Comparison of ENCODE assay signal across 17 cellular contexts in genomic region chr21:29366532-29366931, GRCh38.
DNase-seq lines count a peak whose midpoint lies in the region; ATAC-seq, FAIRE-seq and TF ChIP-seq lines count a peak whose summit lies in the region.
"Had no signal": no experiment of that assay in that cellular context is flagged by ENCODE, and none has a peak within 500 bp of the region (broad histone marks: within the 10 kb centered on the region; RNA-seq: fewer than 3 reads in every experiment).

No MANE protein-coding gene starts in this region.

- H3K27me3 ChIP-seq in K562 (ENCODE audit: control insufficient read depth in 2 of 2, insufficient read depth in 2 of 2, low read length in 2 of 2) (no peaks in the 10 kb centered on the region), vagina (no peaks in the 10 kb centered on the region)

- no peak overlapping the region for H3K4me2 ChIP-seq in K562 (ENCODE audit: insufficient read depth, low read length)

- H3K27ac Mint-ChIP-seq in nephron progenitor cell = peak overlapping the region; percentile 36
- H3K27ac Mint-ChIP-seq: CD4-positive, alpha-beta memory T cell had no signal

- peaks cover 37% of the 10 kb centered on the region for H3K36me3 Mint-ChIP-seq in nephron progenitor cell (ENCODE audit: low read depth)

- no peak overlapping the region for H3K4me3 Mint-ChIP-seq in nephron progenitor cell
- H3K4me3 Mint-ChIP-seq: CD4-positive, alpha-beta memory T cell had no signal

- H3K27me3 Mint-ChIP-seq in nephron progenitor cell (ENCODE audit: low read depth, poor library complexity) = no peaks in the 10 kb centered on the region
- H3K27me3 Mint-ChIP-seq: CD4-positive, alpha-beta memory T cell had no signal

- in situ Hi-C loops in K562 (cut with MboI) = no loop called here

- peaks cover 6% of the 10 kb centered on the region for H3K4me1 Mint-ChIP-seq in nephron progenitor cell

- no peak for ATAC-seq in K562
- ATAC-seq in HG03045 (IDR thresholded peaks at IDR 0.05; ENCODE audit: unreplicated experiment) = no peak

- TF ChIP-seq POLR2A in K562 (conservative IDR thresholded peaks at IDR 0.05) = no peak
- TF ChIP-seq POLR2A in vagina (IDR thresholded peaks at IDR 0.05) = no peak

- H3K27ac ChIP-seq in HEK293 (ENCODE audit: extremely low read depth, low read depth, low read length) = no peak overlapping the region
- H3K27ac ChIP-seq in K562 (ENCODE audit: extremely low read depth, low read depth, low read length) = no peak overlapping the region
- no peak overlapping the region for H3K27ac ChIP-seq in vagina

- POLR2A ChIA-PET in HEK293 (lab: Yijun Ruan, JAX) = no interaction called here
- POLR2A ChIA-PET in K562 (lab: Yijun Ruan, JAX) = interaction anchor here (0.7 kb wide), 1 partner anchor 348 kb away, joined by 3 read pairs; the partner anchor contains the start of gene RWDD2B

- no peaks in the 10 kb centered on the region for H3K9me3 Mint-ChIP-seq in nephron progenitor cell
- H3K9me3 Mint-ChIP-seq: CD4-positive, alpha-beta memory T cell had no signal

- intact Hi-C loops in K562 (cut with micrococcal nuclease) (no loop called here), vagina (cut with DNase I) (no loop called here)

- H3K4me1 ChIP-seq in HEK293 (ENCODE audit: control insufficient read depth, insufficient read depth, low read length) = no peaks in the 10 kb centered on the region
- H3K4me1 ChIP-seq in K562 (replicated peaks in 1 of 2; ENCODE audit: control insufficient read depth in 2 of 2, insufficient read depth in 2 of 2, low read length in 2 of 2) = peaks cover 0 to 3% of the 10 kb centered on the region in 2 experiments; a peak in 2 of 5 replicates
- H3K4me1 ChIP-seq in vagina = no peaks in the 10 kb centered on the region
- H3K4me1 ChIP-seq: HAP-1 had no signal

- CTCF ChIA-PET in HEK293 (lab: Yijun Ruan, JAX) (interaction anchor here (0.6 to 1.5 kb wide), 3 partner anchors 9 to 276 kb away, joined by 3 to 10 read pairs (median 4); no protein-coding TSS in a partner anchor), K562 (lab: Yijun Ruan, JAX; ENCODE audit: low intra/inter-chr PET ratio) (no interaction called here)

- H4K20me1 ChIP-seq in K562 (replicated peaks; ENCODE audit: control insufficient read depth, insufficient read depth, low read length) = no peaks in the 10 kb centered on the region

- H3K9ac ChIP-seq in K562 (ENCODE audit: insufficient read depth in 1 of 2, low read depth in 2 of 2, low read length in 2 of 2) = no peak overlapping the region

- BruUV-seq in K562 (replicated peaks; lab: Mats Ljungman, UMichigan) = no TSS peak

- no peak for DNase-seq in K562 (ENCODE audit: extremely low read depth in 1 of 4, low spot score in 3 of 4)
- no peak for DNase-seq in nephron progenitor cell
- no peak for DNase-seq in SW480 (ENCODE audit: low spot score)
- DNase-seq in vagina (ENCODE audit: extremely low spot score in 2 of 2) = no peak
- DNase-seq: Calu3; CD4-positive, alpha-beta memory T cell; COR-L47; DMS53; DMS79 treated with DMSO at 0.1 percent for 48 hours; GF-D8; GOT3 had no signal

- H3K79me2 ChIP-seq in K562 (ENCODE audit: control insufficient read depth, insufficient read depth, low read length) = no peaks in the 10 kb centered on the region

- peak; percentile 15 for FAIRE-seq in K562 (lab: Jason Lieb, UNC)
- FAIRE-seq: GM12891, GM18507, H54 had no signal

- H3K4me3 ChIP-seq in HEK293 (ENCODE audit: low read depth, low read length) = no peak overlapping the region
- H3K4me3 ChIP-seq in K562 = no peak overlapping the region
- no peak overlapping the region for H3K4me3 ChIP-seq in vagina
- H3K4me3 ChIP-seq: HAP-1 had no signal

- H3K9me3 ChIP-seq in HEK293 (ENCODE audit: control insufficient read depth, insufficient read depth, low read depth, low read length) (no peaks in the 10 kb centered on the region), K562 (replicated peaks; ENCODE audit: control insufficient read depth, insufficient read depth, low read depth, low read length) (no peaks in the 10 kb centered on the region), vagina (no peaks in the 10 kb centered on the region)
- H3K9me3 ChIP-seq: HAP-1 had no signal

- H2AFZ ChIP-seq in K562 (ENCODE audit: low read depth, low read length) = no peak overlapping the region

- WGBS in K562 (ENCODE audit: insufficient coverage, low coverage, missing lambda C conversion rate) = 93% methylated on average over 3 of the region's 3 CpGs

- H3K9me1 ChIP-seq in K562 (ENCODE audit: control insufficient read depth, insufficient read depth, low read length) = no peaks in the 10 kb centered on the region

- TF ChIP-seq CTCF in HEK293 (tag by site-specific recombination; IDR thresholded peaks at IDR 0.05) (no peak), K562 (IDR thresholded peaks at IDR 0.05 in 2 of 3, conservative IDR thresholded peaks at IDR 0.05 in 1 of 3; ENCODE audit: insufficient read depth in 2 of 3, low read depth in 1 of 3, low read length in 3 of 3) (no peak), nephron progenitor cell (IDR thresholded peaks at IDR 0.05) (no peak), vagina (IDR thresholded peaks at IDR 0.05) (no peak)

- no peak for TF ChIP-seq RAD21 in K562 (CRISPR knock-in tag; conservative IDR thresholded peaks at IDR 0.05 in 1 of 2, IDR thresholded peaks at IDR 0.05 in 1 of 2)

- H3K36me3 ChIP-seq in HEK293 (ENCODE audit: control insufficient read depth in 2 of 2, insufficient read depth in 1 of 2, low read length in 2 of 2) (peaks cover 0 to 28% of the 10 kb centered on the region in 2 experiments; a peak in 1 of 3 replicates), K562 (ENCODE audit: control insufficient read depth, insufficient read depth, low read length) (peaks cover 25% of the 10 kb centered on the region), vagina (no peaks in the 10 kb centered on the region)
- H3K36me3 ChIP-seq: HAP-1 had no signal

- TF ChIP-seq EP300 in K562 (IDR thresholded peaks at IDR 0.05; ENCODE audit: low read length) = no peak

TF ChIP-seq in HEK293, 187 proteins besides CTCF, POLR2A, EP300 and RAD21:
- TF ChIP-seq RBAK (tag by site-specific recombination; IDR thresholded peaks at IDR 0.05) (peak; percentile 68; the same call in 1 of the 2 replicates), ZNF664 (tag by site-specific recombination; IDR thresholded peaks at IDR 0.05) (no peak)
TF ChIP-seq in HEK293: peak in this region for 1.

TF ChIP-seq in K562, 482 proteins besides CTCF, POLR2A, EP300 and RAD21:
- TF ChIP-seq KDM1A (IDR thresholded peaks at IDR 0.05) = no peak
- peak; percentile 58 for TF ChIP-seq RBM25 (IDR thresholded peaks at IDR 0.05; ENCODE audit: low read depth, low read length, severe bottlenecking)
- no peak for TF ChIP-seq ERF (CRISPR knock-in tag; IDR thresholded peaks at IDR 0.05)
- TF ChIP-seq ADNP (tag; IDR thresholded peaks at IDR 0.05) = 0 out of 2 replicates have a peak, but pooled peaks have one; percentile 25
